Comparison of ENCODE assay signal across 6 cellular contexts in genomic region chr12:6915023-6915788, GRCh38. TPM values are rescaled to one million over a fixed set of nuclear protein-coding genes. Genes with fewer than 3 reads are reported as not detected.
DNase-seq lines count a peak whose midpoint lies in the region; ATAC-seq and TF ChIP-seq lines count a peak whose summit lies in the region.

No MANE protein-coding gene starts in this region.

- H3K9me3 ChIP-seq in OCI-LY7 (ENCODE audit: low read length), result no peaks in the 10 kb centered on the region
- H3K9me3 ChIP-seq in left ventricle myocardium inferior (replicated peaks), result no peaks in the 10 kb centered on the region

- TF ChIP-seq CTCF in OCI-LY7 (conservative IDR thresholded peaks at IDR 0.05; ENCODE audit: low read length) (no peak), left ventricle myocardium inferior (IDR thresholded peaks at IDR 0.05; ENCODE audit: borderline replicate concordance) (no peak), type B pancreatic cell (conservative IDR thresholded peaks at IDR 0.05) (no peak)

- H3K36me3 ChIP-seq in OCI-LY7 (ENCODE audit: insufficient read depth, low read length) (peaks cover 5% of the 10 kb centered on the region; the same call in 1 of the 2 replicates), left ventricle myocardium inferior (no peaks in the 10 kb centered on the region)

- no peaks in the 10 kb centered on the region for H3K27me3 ChIP-seq in left ventricle myocardium inferior (ENCODE audit: low read depth)

- H3K9me2 ChIP-seq in OCI-LY7 (ENCODE audit: insufficient read depth, low read length), result no peaks in the 10 kb centered on the region

- no peak for ATAC-seq in GM18505 (IDR thresholded peaks at IDR 0.05; ENCODE audit: unreplicated experiment)

- H3K4me3 ChIP-seq in GM08714 (ENCODE audit: low read length) (peak overlapping the region; percentile 69), OCI-LY7 (ENCODE audit: low read depth, low read length, poor library complexity, severe bottlenecking) (peak overlapping the region; percentile 71), left ventricle myocardium inferior (peak overlapping the region; percentile 90)

- peaks cover 57% of the 10 kb centered on the region for H3K27me3 Mint-ChIP-seq in type B pancreatic cell

- no peaks in the 10 kb centered on the region for H3K79me2 ChIP-seq in OCI-LY7 (ENCODE audit: insufficient read depth, low read depth, low read length)

- CTCF ChIA-PET in OCI-LY7 (lab: Charles Lee; ENCODE audit: unreplicated experiment), result no interaction called here

- peaks cover 9% of the 10 kb centered on the region for H3K4me1 Mint-ChIP-seq in type B pancreatic cell (ENCODE audit: unreplicated experiment)

- H4K20me1 ChIP-seq in OCI-LY7 (ENCODE audit: insufficient read depth, low read length), result no peaks in the 10 kb centered on the region

- no peaks in the 10 kb centered on the region for H3K9me3 Mint-ChIP-seq in type B pancreatic cell

- peak overlapping the region; percentile 81 for H3K27ac Mint-ChIP-seq in type B pancreatic cell

- H3K27ac ChIP-seq in OCI-LY7 (ENCODE audit: low read depth, low read length, poor library complexity, severe bottlenecking) (no peak overlapping the region), left ventricle myocardium inferior (replicated peaks) (peak overlapping the region; percentile 80)

- H3K4me2 ChIP-seq in OCI-LY7 (ENCODE audit: low read length), result peak overlapping the region; percentile 73

- intact Hi-C loops in OCI-LY7 (cut with micrococcal nuclease; ENCODE audit: unreplicated experiment) (loop anchor here (2.0 kb wide), 1 partner anchor 42 kb away; the partner anchor contains the start of gene SPSB2), left ventricle myocardium inferior (cut with micrococcal nuclease) (no loop called here)

- no peak for TF ChIP-seq POLR2A in GM18505 (IDR thresholded peaks at IDR 0.05; ENCODE audit: borderline replicate concordance, extremely low read depth, insufficient read depth, insufficient read length)

- peak overlapping the region; percentile 80 for H2AFZ ChIP-seq in OCI-LY7 (ENCODE audit: low read length)

- peaks cover 7% of the 10 kb centered on the region for H3K36me3 Mint-ChIP-seq in type B pancreatic cell

- POLR2A ChIA-PET in OCI-LY7 (lab: Charles Lee), result interaction anchor here (1.3 kb wide), 1 partner anchor 28 kb away, joined by 4 read pairs; the partner anchor contains the start of gene RNU7-1

- H3K4me1 ChIP-seq in OCI-LY7 (ENCODE audit: insufficient read depth, low read length, poor library complexity, severe bottlenecking), result peaks cover 42% of the 10 kb centered on the region
- peaks cover 24% of the 10 kb centered on the region for H3K4me1 ChIP-seq in left ventricle myocardium inferior

- DNase-seq in OCI-LY7 (ENCODE audit: low spot score), result no peak
- DNase-seq in left ventricle myocardium inferior, result peak; percentile 45
- DNase-seq in type B pancreatic cell (ENCODE audit: extremely low spot score, unreplicated experiment), result no peak
- DNase-seq in glomerular visceral epithelial cell (ENCODE audit: extremely low spot score), result no peak

- peak overlapping the region; percentile 93 for H3K4me3 Mint-ChIP-seq in type B pancreatic cell

- TSS peak; percentile 49 for BruUV-seq in OCI-LY7 (replicated peaks; lab: Mats Ljungman, UMichigan)

RNA-seq across cellular contexts. Expression of gene ENO2, which starts 0.8 kb away (rescaled TPM):
- 24.9 and 29.3 TPM in 2 replicates for total RNA-seq in OCI-LY7 (2014; rRNA removed; shearing (Covaris generic))
- 79.6 and 89.5 TPM in 2 replicates for total RNA-seq in OCI-LY7 (2022)
- 14.8 TPM for total RNA-seq in left ventricle myocardium inferior
- 32.2 and 33.1 TPM in 2 replicates for total RNA-seq in type B pancreatic cell (ENCODE audit: low replicate concordance)

RNA-seq across cellular contexts. Expression of gene LRRC23, which starts 10.6 kb away (rescaled TPM):
- total RNA-seq in OCI-LY7 (2014; rRNA removed; shearing (Covaris generic)), result 15.7 and 17.7 TPM in 2 replicates
- total RNA-seq in OCI-LY7 (2022) (19.8 and 20.2 TPM in 2 replicates), left ventricle myocardium inferior (11.6 TPM), type B pancreatic cell (ENCODE audit: low replicate concordance) (10.1 and 20.0 TPM in 2 replicates)

RNA-seq across cellular contexts. Expression of gene ATN1, which starts 12.6 kb away (rescaled TPM):
- total RNA-seq in OCI-LY7 (2014; rRNA removed; shearing (Covaris generic)), result 0.98 and 3.1 TPM in 2 replicates
- 4.9 and 6.7 TPM in 2 replicates for total RNA-seq in OCI-LY7 (2022)
- total RNA-seq in left ventricle myocardium inferior, result 71.4 TPM
- total RNA-seq in type B pancreatic cell (ENCODE audit: low replicate concordance), result 131 and 139 TPM in 2 replicates

RNA-seq across cellular contexts. Expression of gene RNU7-1, which starts 28.4 kb away (rescaled TPM):
- not detected in 2 replicates for total RNA-seq in OCI-LY7 (2014; rRNA removed; shearing (Covaris generic))
- total RNA-seq in OCI-LY7 (2022) (not detected in 2 replicates), left ventricle myocardium inferior (not detected), type B pancreatic cell (ENCODE audit: low replicate concordance) (not detected in 2 replicates)

RNA-seq across cellular contexts. Expression of gene C12orf57, which starts 28.6 kb away (rescaled TPM):
- total RNA-seq in OCI-LY7 (2014; rRNA removed; shearing (Covaris generic)), result 315 and 319 TPM in 2 replicates
- total RNA-seq in OCI-LY7 (2022), result 126 and 130 TPM in 2 replicates
- 227 TPM for total RNA-seq in left ventricle myocardium inferior
- total RNA-seq in type B pancreatic cell (ENCODE audit: low replicate concordance), result 220 and 275 TPM in 2 replicates
